ENCODE assay signal across 8 cellular contexts in genomic region chr3:67113802-67114407, GRCh38.
DNase-seq lines count a peak whose midpoint lies in the region; ATAC-seq, FAIRE-seq and TF ChIP-seq lines count a peak whose summit lies in the region.

No MANE protein-coding gene starts in this region.

- H3K36me3 ChIP-seq in kidney (ENCODE audit: control insufficient read depth in 1 of 2, insufficient read depth in 2 of 2, low read length in 2 of 2), result no peaks in the 10 kb centered on the region

- no peaks in the 10 kb centered on the region for H3K4me1 ChIP-seq in kidney (ENCODE audit: control insufficient read depth in 1 of 2, insufficient read depth in 1 of 2, low read depth in 1 of 2, low read length in 2 of 2)

- ATAC-seq in GM18867 (IDR thresholded peaks at IDR 0.05; ENCODE audit: unreplicated experiment) (peak; percentile 99), HG03064 (IDR thresholded peaks at IDR 0.05; ENCODE audit: low read depth, unreplicated experiment) (peak; percentile 94), WTC11 (peak; percentile 95)

- intact Hi-C loops in kidney (cut with DNase I), result no loop called here

- H3K27me3 Mint-ChIP-seq in WTC11 (ENCODE audit: low read depth), result no peaks in the 10 kb centered on the region

- H3K27ac Mint-ChIP-seq in WTC11, result no peak overlapping the region

- H3K4me1 Mint-ChIP-seq in WTC11, result peaks cover 12% of the 10 kb centered on the region

- no peaks in the 10 kb centered on the region for H3K9me3 Mint-ChIP-seq in WTC11

- no peak overlapping the region for H3K4me3 ChIP-seq in cardiac fibroblast (replicated peaks in 1 of 2; ENCODE audit: low read depth in 2 of 2, low read length in 2 of 2)
- H3K4me3 ChIP-seq in kidney (ENCODE audit: low read length in 2 of 2), result no peak overlapping the region

- no peak overlapping the region for H3K4me3 Mint-ChIP-seq in WTC11

- no peak overlapping the region for H3K27ac ChIP-seq in kidney (ENCODE audit: low read depth in 2 of 2, low read length in 2 of 2)

- no peak overlapping the region for H3K9ac ChIP-seq in kidney (ENCODE audit: low read length in 2 of 2)

- POLR2A ChIA-PET in WTC11 (lab: Charles Lee), result interaction anchor here (0.9 kb wide), 1 partner anchor 116 kb away, joined by 3 read pairs; the partner anchor contains the start of gene KBTBD8

- FAIRE-seq in kidney (lab: Jason Lieb, UNC), result peak; percentile 47

- H3K9me3 ChIP-seq in kidney (ENCODE audit: control insufficient read depth in 1 of 2, low read length in 2 of 2), result no peaks in the 10 kb centered on the region

- no peaks in the 10 kb centered on the region for H3K36me3 Mint-ChIP-seq in WTC11

- peak; percentile 91 for TF ChIP-seq CTCF in WTC11 (IDR thresholded peaks at IDR 0.05)
- TF ChIP-seq CTCF in cardiac fibroblast (IDR thresholded peaks at IDR 0.05; ENCODE audit: low read depth, low read length), result peak; percentile 92
- TF ChIP-seq CTCF in kidney (IDR thresholded peaks at IDR 0.05; ENCODE audit: borderline replicate concordance, extremely low read depth, insufficient read depth), result peak; percentile 97

- peak; percentile 78 for DNase-seq in AG08396 (ENCODE audit: low spot score)
- peak; percentile 60 for DNase-seq in NCI-H2196 (lab: John Stamatoyannopoulos, UW; ENCODE audit: unreplicated experiment)
- DNase-seq in WTC11 (ENCODE audit: low spot score), result peak; percentile 88
- peak; percentile 85 to 91 for DNase-seq in cardiac fibroblast (ENCODE audit: low read depth in 2 of 2)
- peak; percentile 69 for DNase-seq in kidney
- DNase-seq in stimulated activated CD4-positive, alpha-beta T cell treated with anti-CD3 and anti-CD28 coated beads, Interleukin-2, amount 100 ng/mL, for 4 hours (ENCODE audit: low read depth), result peak; percentile 72

- CTCF ChIA-PET in WTC11 (lab: Charles Lee), result interaction anchor here (0.5 to 1.9 kb wide), 64 partner anchors 8 to 1780 kb away, joined by 3 to 37 read pairs (median 4); partner anchors contain the start of gene KBTBD8

TF ChIP-seq in WTC11, 78 proteins besides CTCF, POLR2A, EP300 and RAD21 (continues in another document):
- no peak for TF ChIP-seq PRDM15 (CRISPR knock-in tag; IDR thresholded peaks at IDR 0.05)
- peak; percentile 61; the same call in 1 of the 2 replicates for TF ChIP-seq ZSCAN18 (CRISPR knock-in tag; IDR thresholded peaks at IDR 0.05)
- no peak for TF ChIP-seq NR2C2 (CRISPR knock-in tag; IDR thresholded peaks at IDR 0.05)
- peak; percentile 99 for TF ChIP-seq TEAD1 (CRISPR knock-in tag; IDR thresholded peaks at IDR 0.05)
- TF ChIP-seq PREB (CRISPR knock-in tag; IDR thresholded peaks at IDR 0.05; ENCODE audit: borderline replicate concordance), result peak; percentile 89; the same call in 1 of the 2 replicates
- TF ChIP-seq ZNF532 (CRISPR knock-in tag; IDR thresholded peaks at IDR 0.05; ENCODE audit: borderline replicate concordance), result no peak
- no peak for TF ChIP-seq ATF3 (CRISPR knock-in tag; conservative IDR thresholded peaks at IDR 0.05)
- TF ChIP-seq FOXJ3 (CRISPR knock-in tag; IDR thresholded peaks at IDR 0.05; ENCODE audit: borderline replicate concordance), result no peak
- no peak for TF ChIP-seq ZNF423 (CRISPR knock-in tag; IDR thresholded peaks at IDR 0.05)
- TF ChIP-seq MLX (CRISPR knock-in tag; IDR thresholded peaks at IDR 0.05), result no peak
- TF ChIP-seq MXD4 (CRISPR knock-in tag; IDR thresholded peaks at IDR 0.05; ENCODE audit: borderline replicate concordance), result no peak
- TF ChIP-seq USF2 (CRISPR knock-in tag; IDR thresholded peaks at IDR 0.05), result no peak
